In genomic region chr5:83076742-83077661, GRCh38 we compare ENCODE assay signal across 1 cellular context.
TF ChIP-seq lines count a peak whose summit lies in the region.

A gene with protein sequence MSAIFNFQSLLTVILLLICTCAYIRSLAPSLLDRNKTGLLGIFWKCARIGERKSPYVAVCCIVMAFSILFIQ (minus strand): TSS chr5:83077394. CDS start chr5:83077323, 71 bp downstream.
Gene XRCC4 (plus strand): TSS chr5:83077547. CDS start chr5:83104920, 27,373 bp downstream.

TF ChIP-seq in HepG2, 621 proteins besides CTCF, POLR2A, EP300 and RAD21 (continued from another document and continues in another):
- TF ChIP-seq, protein P1, sequence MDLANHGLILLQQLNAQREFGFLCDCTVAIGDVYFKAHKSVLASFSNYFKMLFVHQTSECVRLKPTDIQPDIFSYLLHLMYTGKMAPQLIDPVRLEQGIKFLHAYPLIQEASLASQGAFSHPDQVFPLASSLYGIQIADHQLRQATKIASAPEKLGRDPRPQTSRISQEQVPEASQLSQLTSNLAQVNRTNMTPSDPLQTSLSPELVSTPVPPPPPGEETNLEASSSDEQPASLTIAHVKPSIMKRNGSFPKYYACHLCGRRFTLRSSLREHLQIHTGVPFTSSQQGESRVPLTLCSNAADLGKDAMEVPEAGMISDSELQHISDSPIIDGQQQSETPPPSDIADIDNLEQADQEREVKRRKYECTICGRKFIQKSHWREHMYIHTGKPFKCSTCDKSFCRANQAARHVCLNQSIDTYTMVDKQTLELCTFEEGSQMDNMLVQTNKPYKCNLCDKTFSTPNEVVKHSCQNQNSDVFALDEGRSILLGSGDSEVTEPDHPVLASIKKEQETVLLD (CRISPR knock-in tag; IDR thresholded peaks at IDR 0.05; ENCODE audit: low read depth): no peak
- TF ChIP-seq KAT7 (CRISPR knock-in tag; IDR thresholded peaks at IDR 0.05; ENCODE audit: borderline replicate concordance): 0 out of 2 replicates have a peak, but pooled peaks have one; percentile 45
- no peak for TF ChIP-seq ZNF10 (CRISPR knock-in tag; IDR thresholded peaks at IDR 0.05; ENCODE audit: borderline replicate concordance, low read depth)
- no peak for TF ChIP-seq SRSF9 (IDR thresholded peaks at IDR 0.05; ENCODE audit: borderline replicate concordance, insufficient read depth, low read depth, low read length, poor library complexity, severe bottlenecking)
- TF ChIP-seq GTF3A (CRISPR knock-in tag; conservative IDR thresholded peaks at IDR 0.05): no peak
- peak; percentile 78 for TF ChIP-seq HNRNPL (IDR thresholded peaks at IDR 0.05; ENCODE audit: low read depth, low read length)
- TF ChIP-seq ATF7 (IDR thresholded peaks at IDR 0.05): no peak
- TF ChIP-seq ATF7 (CRISPR knock-in tag; IDR thresholded peaks at IDR 0.05): no peak
- TF ChIP-seq ZFP1 (CRISPR knock-in tag; IDR thresholded peaks at IDR 0.05): no peak; the same call in 1 of the 2 replicates
- no peak; the same call in 1 of the 2 replicates for TF ChIP-seq ZNF367 (CRISPR knock-in tag; IDR thresholded peaks at IDR 0.05; ENCODE audit: borderline replicate concordance)
- TF ChIP-seq SKI (IDR thresholded peaks at IDR 0.05; ENCODE audit: partially characterized antibody): peak; percentile 62
- TF ChIP-seq STAT5B (CRISPR knock-in tag; IDR thresholded peaks at IDR 0.05): no peak
- TF ChIP-seq ZUFSP (CRISPR knock-in tag; IDR thresholded peaks at IDR 0.05; ENCODE audit: borderline replicate concordance): no peak
- TF ChIP-seq ZNF484 (CRISPR knock-in tag; IDR thresholded peaks at IDR 0.05; ENCODE audit: borderline replicate concordance, low read depth): no peak
- TF ChIP-seq ZNF101 (CRISPR knock-in tag; IDR thresholded peaks at IDR 0.05; ENCODE audit: borderline replicate concordance, low read depth): no peak
- TF ChIP-seq MAFF (IDR thresholded peaks at IDR 0.05; ENCODE audit: low read depth, low read length): no peak
- TF ChIP-seq, protein P2, sequence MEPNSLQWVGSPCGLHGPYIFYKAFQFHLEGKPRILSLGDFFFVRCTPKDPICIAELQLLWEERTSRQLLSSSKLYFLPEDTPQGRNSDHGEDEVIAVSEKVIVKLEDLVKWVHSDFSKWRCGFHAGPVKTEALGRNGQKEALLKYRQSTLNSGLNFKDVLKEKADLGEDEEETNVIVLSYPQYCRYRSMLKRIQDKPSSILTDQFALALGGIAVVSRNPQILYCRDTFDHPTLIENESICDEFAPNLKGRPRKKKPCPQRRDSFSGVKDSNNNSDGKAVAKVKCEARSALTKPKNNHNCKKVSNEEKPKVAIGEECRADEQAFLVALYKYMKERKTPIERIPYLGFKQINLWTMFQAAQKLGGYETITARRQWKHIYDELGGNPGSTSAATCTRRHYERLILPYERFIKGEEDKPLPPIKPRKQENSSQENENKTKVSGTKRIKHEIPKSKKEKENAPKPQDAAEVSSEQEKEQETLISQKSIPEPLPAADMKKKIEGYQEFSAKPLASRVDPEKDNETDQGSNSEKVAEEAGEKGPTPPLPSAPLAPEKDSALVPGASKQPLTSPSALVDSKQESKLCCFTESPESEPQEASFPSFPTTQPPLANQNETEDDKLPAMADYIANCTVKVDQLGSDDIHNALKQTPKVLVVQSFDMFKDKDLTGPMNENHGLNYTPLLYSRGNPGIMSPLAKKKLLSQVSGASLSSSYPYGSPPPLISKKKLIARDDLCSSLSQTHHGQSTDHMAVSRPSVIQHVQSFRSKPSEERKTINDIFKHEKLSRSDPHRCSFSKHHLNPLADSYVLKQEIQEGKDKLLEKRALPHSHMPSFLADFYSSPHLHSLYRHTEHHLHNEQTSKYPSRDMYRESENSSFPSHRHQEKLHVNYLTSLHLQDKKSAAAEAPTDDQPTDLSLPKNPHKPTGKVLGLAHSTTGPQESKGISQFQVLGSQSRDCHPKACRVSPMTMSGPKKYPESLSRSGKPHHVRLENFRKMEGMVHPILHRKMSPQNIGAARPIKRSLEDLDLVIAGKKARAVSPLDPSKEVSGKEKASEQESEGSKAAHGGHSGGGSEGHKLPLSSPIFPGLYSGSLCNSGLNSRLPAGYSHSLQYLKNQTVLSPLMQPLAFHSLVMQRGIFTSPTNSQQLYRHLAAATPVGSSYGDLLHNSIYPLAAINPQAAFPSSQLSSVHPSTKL (CRISPR knock-in tag; IDR thresholded peaks at IDR 0.05): no peak; the same call in 1 of the 2 replicates
- no peak for TF ChIP-seq ZNF800 (CRISPR knock-in tag; IDR thresholded peaks at IDR 0.05)
- TF ChIP-seq GATAD1 (CRISPR knock-in tag; IDR thresholded peaks at IDR 0.05): peak; percentile 88
- TF ChIP-seq RAD51 (IDR thresholded peaks at IDR 0.05; ENCODE audit: borderline replicate concordance): no peak
- TF ChIP-seq NFKB2 (CRISPR knock-in tag; IDR thresholded peaks at IDR 0.05; ENCODE audit: borderline replicate concordance): peak; percentile 74; the same call in 1 of the 2 replicates
- peak; percentile 77 for TF ChIP-seq ZFY (CRISPR knock-in tag; IDR thresholded peaks at IDR 0.05)
- TF ChIP-seq ZNF430 (CRISPR knock-in tag; IDR thresholded peaks at IDR 0.05): no peak
- TF ChIP-seq HNRNPUL1 (IDR thresholded peaks at IDR 0.05; ENCODE audit: low read depth, low read length): no peak
- no peak for TF ChIP-seq TAF15 (IDR thresholded peaks at IDR 0.05; ENCODE audit: low read depth, low read length, poor library complexity, severe bottlenecking)
- peak; percentile 43; the same call in 1 of the 2 replicates for TF ChIP-seq FOXK1 (CRISPR knock-in tag; IDR thresholded peaks at IDR 0.05; ENCODE audit: borderline replicate concordance, low read depth)
- no peak for TF ChIP-seq ZNF33B (CRISPR knock-in tag; IDR thresholded peaks at IDR 0.05)
- TF ChIP-seq, protein P3, sequence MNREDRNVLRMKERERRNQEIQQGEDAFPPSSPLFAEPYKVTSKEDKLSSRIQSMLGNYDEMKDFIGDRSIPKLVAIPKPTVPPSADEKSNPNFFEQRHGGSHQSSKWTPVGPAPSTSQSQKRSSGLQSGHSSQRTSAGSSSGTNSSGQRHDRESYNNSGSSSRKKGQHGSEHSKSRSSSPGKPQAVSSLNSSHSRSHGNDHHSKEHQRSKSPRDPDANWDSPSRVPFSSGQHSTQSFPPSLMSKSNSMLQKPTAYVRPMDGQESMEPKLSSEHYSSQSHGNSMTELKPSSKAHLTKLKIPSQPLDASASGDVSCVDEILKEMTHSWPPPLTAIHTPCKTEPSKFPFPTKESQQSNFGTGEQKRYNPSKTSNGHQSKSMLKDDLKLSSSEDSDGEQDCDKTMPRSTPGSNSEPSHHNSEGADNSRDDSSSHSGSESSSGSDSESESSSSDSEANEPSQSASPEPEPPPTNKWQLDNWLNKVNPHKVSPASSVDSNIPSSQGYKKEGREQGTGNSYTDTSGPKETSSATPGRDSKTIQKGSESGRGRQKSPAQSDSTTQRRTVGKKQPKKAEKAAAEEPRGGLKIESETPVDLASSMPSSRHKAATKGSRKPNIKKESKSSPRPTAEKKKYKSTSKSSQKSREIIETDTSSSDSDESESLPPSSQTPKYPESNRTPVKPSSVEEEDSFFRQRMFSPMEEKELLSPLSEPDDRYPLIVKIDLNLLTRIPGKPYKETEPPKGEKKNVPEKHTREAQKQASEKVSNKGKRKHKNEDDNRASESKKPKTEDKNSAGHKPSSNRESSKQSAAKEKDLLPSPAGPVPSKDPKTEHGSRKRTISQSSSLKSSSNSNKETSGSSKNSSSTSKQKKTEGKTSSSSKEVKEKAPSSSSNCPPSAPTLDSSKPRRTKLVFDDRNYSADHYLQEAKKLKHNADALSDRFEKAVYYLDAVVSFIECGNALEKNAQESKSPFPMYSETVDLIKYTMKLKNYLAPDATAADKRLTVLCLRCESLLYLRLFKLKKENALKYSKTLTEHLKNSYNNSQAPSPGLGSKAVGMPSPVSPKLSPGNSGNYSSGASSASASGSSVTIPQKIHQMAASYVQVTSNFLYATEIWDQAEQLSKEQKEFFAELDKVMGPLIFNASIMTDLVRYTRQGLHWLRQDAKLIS (CRISPR knock-in tag; IDR thresholded peaks at IDR 0.05): no peak
- TF ChIP-seq ZBTB33 (CRISPR knock-in tag; IDR thresholded peaks at IDR 0.05): no peak
- no peak for TF ChIP-seq ZNF652 (CRISPR knock-in tag; IDR thresholded peaks at IDR 0.05; ENCODE audit: borderline replicate concordance, low read depth)
- no peak for TF ChIP-seq RFXAP (CRISPR knock-in tag; IDR thresholded peaks at IDR 0.05; ENCODE audit: borderline replicate concordance)
- peak; percentile 75 for TF ChIP-seq HIVEP1 (CRISPR knock-in tag; IDR thresholded peaks at IDR 0.05)
- no peak for TF ChIP-seq GFI1 (CRISPR knock-in tag; IDR thresholded peaks at IDR 0.05; ENCODE audit: borderline replicate concordance)
- TF ChIP-seq CREM (IDR thresholded peaks at IDR 0.05): peak; percentile 86; the same call in 1 of the 2 replicates
- TF ChIP-seq CREM (CRISPR knock-in tag; IDR thresholded peaks at IDR 0.05): no peak
- no peak for TF ChIP-seq ZBTB8A (CRISPR knock-in tag; IDR thresholded peaks at IDR 0.05; ENCODE audit: borderline replicate concordance, low read depth)
- no peak for TF ChIP-seq USF2 (IDR thresholded peaks at IDR 0.05; ENCODE audit: low read depth, low read length)
- no peak; the same call in 1 of the 2 replicates for TF ChIP-seq USF2 (CRISPR knock-in tag; IDR thresholded peaks at IDR 0.05; ENCODE audit: borderline replicate concordance)
- TF ChIP-seq POLR2AphosphoS5 (IDR thresholded peaks at IDR 0.05; ENCODE audit: low read depth, low read length): peak; percentile 91
- TF ChIP-seq E2F5 (CRISPR knock-in tag; conservative IDR thresholded peaks at IDR 0.05): peak; percentile 55; the same call in 1 of the 2 replicates
- no peak for TF ChIP-seq HMG20A (CRISPR knock-in tag; IDR thresholded peaks at IDR 0.05; ENCODE audit: borderline replicate concordance)
- no peak for TF ChIP-seq CREBL2 (CRISPR knock-in tag; IDR thresholded peaks at IDR 0.05; ENCODE audit: borderline replicate concordance)
- TF ChIP-seq MIER3 (CRISPR knock-in tag; IDR thresholded peaks at IDR 0.05; ENCODE audit: borderline replicate concordance): no peak
- peak; percentile 37; the same call in 1 of the 2 replicates for TF ChIP-seq MED1 (CRISPR knock-in tag; IDR thresholded peaks at IDR 0.05)
- TF ChIP-seq HNRNPK (IDR thresholded peaks at IDR 0.05; ENCODE audit: low read depth, low read length, poor library complexity, severe bottlenecking): no peak
- TF ChIP-seq ZSCAN25 (CRISPR knock-in tag; IDR thresholded peaks at IDR 0.05): no peak
- peak; percentile 28 for TF ChIP-seq U2AF1 (optimal IDR thresholded peaks at IDR 0.05; ENCODE audit: low read depth, low read length)
- no peak for TF ChIP-seq ZNF549 (CRISPR knock-in tag; IDR thresholded peaks at IDR 0.05)
